24 cellular contexts compared by ENCODE assay signal in genomic region chr2:224918626-224919471, GRCh38.
DNase-seq lines count a peak whose midpoint lies in the region; ATAC-seq, FAIRE-seq and TF ChIP-seq lines count a peak whose summit lies in the region.
"Had no signal": no experiment of that assay in that cellular context is flagged by ENCODE, and none has a peak within 500 bp of the region (broad histone marks: within the 10 kb centered on the region; RNA-seq: fewer than 3 reads in every experiment).

No MANE protein-coding gene starts in this region.

- no peak for TF ChIP-seq EP300 in GM12878 (IDR thresholded peaks at IDR 0.05; ENCODE audit: borderline replicate concordance in 1 of 2, control insufficient read depth in 1 of 2, low read depth in 2 of 2, low read length in 2 of 2)

- no peak overlapping the region for H3K4me3 ChIP-seq in BLaER1 treated with 17β-estradiol and CSF1 and Interleukin-3, amounts not matched to agents 10 nM and 100 nM
- no peak overlapping the region for H3K4me3 ChIP-seq in GM12878
- no peak overlapping the region for H3K4me3 ChIP-seq in effector memory CD4-positive, alpha-beta T cell (ENCODE audit: insufficient read depth, low read depth, low read length, poor library complexity, severe bottlenecking)
- H3K4me3 ChIP-seq: colonic mucosa, esophagus muscularis mucosa, PC-9, transverse colon had no signal

- CTCF ChIA-PET in CD4-positive, alpha-beta T cell (lab: Charles Lee): no interaction called here
- CTCF ChIA-PET in GM12878 (lab: Yijun Ruan, JAX): no interaction called here

- ATAC-seq in CD4-positive, alpha-beta T cell (ENCODE audit: poor library complexity): no peak
- no peak for ATAC-seq in GM12878
- peak; percentile 60 to 71 for ATAC-seq in natural killer cell treated with Interleukin-12 subunit alpha and Interleukin-12 subunit beta and Interleukin-15 and Interleukin-18, amount 100 ng/mL, for 72 hours
- no peak for ATAC-seq in HG03520 (IDR thresholded peaks at IDR 0.05; ENCODE audit: unreplicated experiment)
- ATAC-seq: activated CD8-positive, alpha-beta memory T cell treated with anti-CD3 and anti-CD28 coated beads, Interleukin-2, amount 10 ng/mL, durations not matched to agents 7 days and 5 days had no signal

- no peak; the same call in 1 of the 2 replicates for TF ChIP-seq POLR2A in GM12878 (IDR thresholded peaks at IDR 0.05; ENCODE audit: low read depth, low read length)

- no peaks in the 10 kb centered on the region for H3K9me3 Mint-ChIP-seq in CD4-positive, alpha-beta T cell
- no peaks in the 10 kb centered on the region for H3K9me3 Mint-ChIP-seq in natural killer cell treated with Interleukin-12 subunit alpha and Interleukin-12 subunit beta and Interleukin-15 and Interleukin-18, amount 100 ng/mL, for 72 hours
- H3K9me3 Mint-ChIP-seq: CD4-positive, alpha-beta memory T cell had no signal

- no TSS peak for BruUV-seq in GM12878 (replicated peaks; lab: Mats Ljungman, UMichigan)

- peaks cover 40 to 61% (median 49%) of the 10 kb centered on the region in 10 experiments for H3K4me1 ChIP-seq in BLaER1 treated with 17β-estradiol and CSF1 and Interleukin-3, amounts not matched to agents 10 nM and 100 nM
- peaks cover 22% of the 10 kb centered on the region for H3K4me1 ChIP-seq in GM12878 (ENCODE audit: control insufficient read depth, insufficient read depth, low read length)
- peaks cover 14% of the 10 kb centered on the region for H3K4me1 ChIP-seq in effector memory CD4-positive, alpha-beta T cell (ENCODE audit: control insufficient read depth, insufficient read depth, low read length, poor library complexity, severe bottlenecking)
- H3K4me1 ChIP-seq: colonic mucosa, esophagus muscularis mucosa had no signal

- DNase-seq in CD4-positive, alpha-beta T cell: no peak
- no peak for DNase-seq in GM12878 (ENCODE audit: low read depth, low spot score)
- DNase-seq in natural killer cell treated with Interleukin-12 subunit alpha and Interleukin-12 subunit beta and Interleukin-15 and Interleukin-18, amount 100 ng/mL, for 72 hours (ENCODE audit: low spot score): no peak
- DNase-seq in iPS-NIHi11 (ENCODE audit: low spot score): no peak
- DNase-seq in effector memory CD4-positive, alpha-beta T cell: no peak
- DNase-seq: activated CD4-positive, alpha-beta T cell treated with anti-CD3 and anti-CD28 coated beads for 48 hours; activated CD8-positive, alpha-beta memory T cell treated with anti-CD3 and anti-CD28 coated beads, Interleukin-2, amount 10 ng/mL, durations not matched to agents 7 days and 5 days; activated naive CD4-positive, alpha-beta T cell treated with anti-CD3 and anti-CD28 coated beads, Interleukin-2, amount 50 U/mL, for 16 hours; CD4-positive, alpha-beta memory T cell; colonic mucosa; EL; left cardiac atrium; mammary epithelial cell; NCI-H1092 treated with DMSO at 0.1 percent for 48 hours; NCI-H187; NCI-H526 treated with DMSO at 0.1 percent for 48 hours; occipital lobe; PC-9; Right ventricle myocardium superior; transverse colon had no signal

- H3K27ac Mint-ChIP-seq in CD4-positive, alpha-beta T cell: no peak overlapping the region
- no peak overlapping the region for H3K27ac Mint-ChIP-seq in natural killer cell treated with Interleukin-12 subunit alpha and Interleukin-12 subunit beta and Interleukin-15 and Interleukin-18, amount 100 ng/mL, for 72 hours
- H3K27ac Mint-ChIP-seq: activated CD8-positive, alpha-beta memory T cell treated with anti-CD3 and anti-CD28 coated beads, Interleukin-2, amount 10 ng/mL, durations not matched to agents 7 days and 5 days; CD4-positive, alpha-beta memory T cell had no signal

- H3K4me2 ChIP-seq in BLaER1 treated with 17β-estradiol and CSF1 and Interleukin-3, amounts not matched to agents 10 nM and 100 nM: peak overlapping the region in 9 of 11 experiments; percentile 9 to 97 (median 37); a peak in 9 of 22 replicates
- H3K4me2 ChIP-seq in GM12878 (ENCODE audit: control insufficient read depth, insufficient read depth): no peak overlapping the region
- H3K4me2 ChIP-seq: PC-9 had no signal

- H4K20me1 ChIP-seq in BLaER1 treated with 17β-estradiol and CSF1 and Interleukin-3, amounts not matched to agents 10 nM and 100 nM: peaks cover 0 to 91% (median 21%) of the 10 kb centered on the region in 11 experiments; a peak in 14 of 22 replicates
- peaks cover 2% of the 10 kb centered on the region; the same call in 1 of the 2 replicates for H4K20me1 ChIP-seq in GM12878 (ENCODE audit: control insufficient read depth, insufficient read depth)

- H3K36me3 Mint-ChIP-seq in CD4-positive, alpha-beta T cell (ENCODE audit: low read depth): peaks cover 34% of the 10 kb centered on the region
- peaks cover 7% of the 10 kb centered on the region for H3K36me3 Mint-ChIP-seq in natural killer cell treated with Interleukin-12 subunit alpha and Interleukin-12 subunit beta and Interleukin-15 and Interleukin-18, amount 100 ng/mL, for 72 hours

- peaks cover 22 to 80% (median 69%) of the 10 kb centered on the region in 11 experiments for H3K36me3 ChIP-seq in BLaER1 treated with 17β-estradiol and CSF1 and Interleukin-3, amounts not matched to agents 10 nM and 100 nM
- peaks cover 21 to 31% of the 10 kb centered on the region in 2 experiments for H3K36me3 ChIP-seq in GM12878 (ENCODE audit: control insufficient read depth in 2 of 2, insufficient read depth in 2 of 2, low read length in 1 of 2)
- peaks cover 21% of the 10 kb centered on the region for H3K36me3 ChIP-seq in effector memory CD4-positive, alpha-beta T cell (ENCODE audit: control insufficient read depth, insufficient read depth, low read length)
- H3K36me3 ChIP-seq: colonic mucosa, esophagus muscularis mucosa, transverse colon had no signal

- RAD21 ChIA-PET in GM12878 (lab: Charles Lee; ENCODE audit: unreplicated experiment): no interaction called here

- no peak for TF ChIP-seq RAD21 in GM12878 (IDR thresholded peaks at IDR 0.05; ENCODE audit: insufficient read depth, low read depth, low read length)

- H3K4me3 Mint-ChIP-seq in CD4-positive, alpha-beta T cell: no peak overlapping the region
- H3K4me3 Mint-ChIP-seq in natural killer cell treated with Interleukin-12 subunit alpha and Interleukin-12 subunit beta and Interleukin-15 and Interleukin-18, amount 100 ng/mL, for 72 hours: no peak overlapping the region
- H3K4me3 Mint-ChIP-seq: activated CD8-positive, alpha-beta memory T cell treated with anti-CD3 and anti-CD28 coated beads, Interleukin-2, amount 10 ng/mL, durations not matched to agents 7 days and 5 days; CD4-positive, alpha-beta memory T cell had no signal

- H3K27ac ChIP-seq in BLaER1 treated with 17β-estradiol and CSF1 and Interleukin-3, amounts not matched to agents 10 nM and 100 nM: peak overlapping the region in 8 of 11 experiments; percentile 4 to 90 (median 36); a peak in 14 of 22 replicates
- H3K27ac ChIP-seq in CD4-positive, alpha-beta T cell (ENCODE audit: low read depth, low read length): peak overlapping the region; percentile 0
- no peak overlapping the region for H3K27ac ChIP-seq in GM12878 (ENCODE audit: control insufficient read depth, insufficient read depth)
- H3K27ac ChIP-seq in effector memory CD4-positive, alpha-beta T cell (ENCODE audit: insufficient read depth, low read length, poor library complexity, severe bottlenecking): no peak overlapping the region
- H3K27ac ChIP-seq: colonic mucosa, esophagus muscularis mucosa, PC-9, transverse colon had no signal

- H3K27me3 Mint-ChIP-seq in CD4-positive, alpha-beta T cell: no peaks in the 10 kb centered on the region
- H3K27me3 Mint-ChIP-seq in natural killer cell treated with Interleukin-12 subunit alpha and Interleukin-12 subunit beta and Interleukin-15 and Interleukin-18, amount 100 ng/mL, for 72 hours: no peaks in the 10 kb centered on the region
- H3K27me3 Mint-ChIP-seq: activated CD8-positive, alpha-beta memory T cell treated with anti-CD3 and anti-CD28 coated beads, Interleukin-2, amount 10 ng/mL, durations not matched to agents 7 days and 5 days; CD4-positive, alpha-beta memory T cell had no signal

- H3K79me2 ChIP-seq in GM12878 (ENCODE audit: control insufficient read depth, insufficient read depth, low read length): peaks cover 49% of the 10 kb centered on the region

- WGBS in GM12878 (ENCODE audit: insufficient coverage, insufficient replicate concordance, low lambda C conversion rate, missing lambda C conversion rate): 89% methylated on average over 4 of the region's 4 CpGs

- H3K4me1 Mint-ChIP-seq in CD4-positive, alpha-beta T cell (ENCODE audit: low read depth): peaks cover 31% of the 10 kb centered on the region
- peaks cover 11 to 17% of the 10 kb centered on the region in 2 donors for H3K4me1 Mint-ChIP-seq in natural killer cell treated with Interleukin-12 subunit alpha and Interleukin-12 subunit beta and Interleukin-15 and Interleukin-18, amount 100 ng/mL, for 72 hours (ENCODE audit: low read depth in 2 of 2)

- POLR2A ChIA-PET in CD4-positive, alpha-beta T cell (lab: Charles Lee): no interaction called here
- POLR2A ChIA-PET in GM12878 (lab: Charles Lee): no interaction called here

- FAIRE-seq in GM12878 (lab: Jason Lieb, UNC): no peak
- FAIRE-seq: frontal cortex had no signal

- no peaks in the 10 kb centered on the region for H3K27me3 ChIP-seq in BLaER1 treated with 17β-estradiol and CSF1 and Interleukin-3, amounts not matched to agents 10 nM and 100 nM
- no peaks in the 10 kb centered on the region for H3K27me3 ChIP-seq in CD4-positive, alpha-beta T cell (ENCODE audit: control insufficient read depth, insufficient read depth, low read length)
- no peaks in the 10 kb centered on the region for H3K27me3 ChIP-seq in GM12878 (replicated peaks in 1 of 2; ENCODE audit: control insufficient read depth in 2 of 2, insufficient read depth in 2 of 2, low read length in 1 of 2)
- H3K27me3 ChIP-seq in effector memory CD4-positive, alpha-beta T cell (replicated peaks; ENCODE audit: control insufficient read depth, insufficient read depth, low read length, poor library complexity, severe bottlenecking): no peaks in the 10 kb centered on the region
- H3K27me3 ChIP-seq: colonic mucosa, esophagus muscularis mucosa, transverse colon had no signal

- H3K9ac ChIP-seq in BLaER1 treated with 17β-estradiol and CSF1 and Interleukin-3, amounts not matched to agents 10 nM and 100 nM: no peak overlapping the region
- H3K9ac ChIP-seq in GM12878 (ENCODE audit: control insufficient read depth, insufficient read depth, low read length): no peak overlapping the region

- no peaks in the 10 kb centered on the region for H3K9me3 ChIP-seq in BLaER1 treated with 17β-estradiol and CSF1 and Interleukin-3, amounts not matched to agents 10 nM and 100 nM (replicated peaks in 1 of 11)
- H3K9me3 ChIP-seq in CD4-positive, alpha-beta T cell (ENCODE audit: control insufficient read depth, low read length): no peaks in the 10 kb centered on the region
- no peaks in the 10 kb centered on the region for H3K9me3 ChIP-seq in GM12878 (replicated peaks; ENCODE audit: control insufficient read depth, insufficient read depth, low read length)
- no peaks in the 10 kb centered on the region for H3K9me3 ChIP-seq in effector memory CD4-positive, alpha-beta T cell (ENCODE audit: control insufficient read depth, low read length)
- H3K9me3 ChIP-seq: colonic mucosa, esophagus muscularis mucosa, transverse colon had no signal

- in situ Hi-C loops in GM12878 (cut with MboI): no loop called here

- TF ChIP-seq CTCF in CD4-positive, alpha-beta T cell (IDR thresholded peaks at IDR 0.05): no peak
- no peak for TF ChIP-seq CTCF in GM12878 (IDR thresholded peaks at IDR 0.05 in 2 of 3, conservative IDR thresholded peaks at IDR 0.05 in 1 of 3; ENCODE audit: control insufficient read depth in 2 of 3, extremely low read depth in 1 of 3, insufficient read depth in 1 of 3, low read depth in 3 of 3, low read length in 3 of 3)

- H2AFZ ChIP-seq in GM12878 (ENCODE audit: control insufficient read depth, low read depth, low read length): no peak overlapping the region
- H2AFZ ChIP-seq: PC-9 had no signal

- intact Hi-C loops in CD4-positive, alpha-beta T cell (cut with DNase I, micrococcal nuclease): no loop called here
- intact Hi-C loops in GM12878 (cut with micrococcal nuclease; ENCODE audit: unreplicated experiment): no loop called here

- SMC1A ChIA-PET in GM12878 (lab: Charles Lee; ENCODE audit: uncharacterized antibody, unreplicated experiment): interaction anchor here (1.5 to 2.4 kb wide), 2 partner anchors 18 to 126 kb away, joined by 3 to 7 read pairs; no protein-coding TSS in a partner anchor

Comparison
In these comparisons a context has a peak if more than half of its experiments do, and no peak if none do; other contexts are left out.
1. H3K27ac ChIP-seq: peak in BLaER1 treated with 17β-estradiol and CSF1 and Interleukin-3, amounts not matched to agents 10 nM and 100 nM (8 of 11) and CD4-positive, alpha-beta T cell (single experiment); none in GM12878 (single experiment) and effector memory CD4-positive, alpha-beta T cell (single experiment).
2. ATAC-seq: peak in natural killer cell treated with Interleukin-12 subunit alpha and Interleukin-12 subunit beta and Interleukin-15 and Interleukin-18, amount 100 ng/mL, for 72 hours (2 of 2); none in CD4-positive, alpha-beta T cell (single experiment), GM12878 (single experiment) and HG03520 (single experiment).